ENCODE assay signal across 8 cellular contexts in the genomic region with DNA sequence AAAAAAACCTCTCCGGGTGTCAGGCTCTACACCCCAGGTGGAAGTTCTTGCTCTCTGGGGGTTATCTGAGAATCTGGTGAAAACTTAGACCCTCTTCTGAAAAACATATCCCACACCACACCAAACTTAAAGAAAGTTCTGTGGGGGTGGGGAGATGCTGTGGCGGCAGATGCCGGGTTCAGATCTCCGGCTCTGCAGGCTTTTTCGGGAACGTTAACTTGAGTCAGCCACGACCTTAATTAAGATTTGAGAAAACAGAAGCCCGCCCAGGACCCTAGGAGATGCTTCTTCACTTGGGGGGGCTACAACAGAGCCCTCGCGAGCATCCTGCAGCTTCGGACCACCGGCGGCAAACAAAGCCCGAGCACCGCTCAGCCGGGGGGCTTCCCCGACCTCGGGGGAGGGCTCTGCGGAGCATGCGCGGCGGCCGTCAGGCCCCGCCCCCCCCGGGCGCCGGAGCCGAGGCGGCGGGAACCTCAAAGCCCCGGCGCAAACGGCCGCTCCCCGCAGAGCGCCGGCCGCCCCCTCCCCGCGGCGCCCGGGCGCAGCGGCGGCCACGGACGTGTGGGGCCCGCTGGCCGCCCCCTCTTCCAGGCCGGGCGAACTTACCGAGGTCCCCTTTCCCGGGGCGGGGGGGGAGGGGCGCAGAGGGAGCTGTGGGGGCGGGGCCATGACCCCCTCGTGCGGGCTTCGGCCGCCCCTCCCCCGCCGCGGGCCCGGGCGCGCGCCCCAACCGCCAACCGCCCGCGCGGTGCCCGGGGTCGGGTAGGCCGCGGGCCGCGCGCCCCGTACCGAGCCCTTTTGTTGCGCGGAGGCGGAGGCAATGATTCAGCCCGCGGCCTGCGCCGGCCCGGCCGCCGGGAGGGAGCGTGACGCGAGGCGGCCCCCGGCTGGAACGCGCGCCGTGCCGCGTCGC. TPM values are rescaled to one million over a fixed set of nuclear protein-coding genes. Genes with fewer than 3 reads are reported as not detected.
A peak's percentile ranks its signal among the peaks of the same experiment; 100 is the strongest.
DNase-seq lines count a peak whose midpoint lies in the region; ATAC-seq and TF ChIP-seq lines count a peak whose summit lies in the region.

No MANE protein-coding gene starts in this region.

- ATAC-seq in activated CD8-positive, alpha-beta memory T cell treated with anti-CD3 and anti-CD28 coated beads, Interleukin-2, amount 10 ng/mL, durations not matched to agents 7 days and 5 days, result peak; percentile 38
- peak; percentile 71 for ATAC-seq in stimulated activated effector memory CD8-positive, alpha-beta T cell treated with anti-CD3 and anti-CD28 coated beads, Interleukin-12 subunit alpha, Interleukin-12 subunit beta, amount 100 ng/mL, for 72 hours
- no peak for ATAC-seq in HG03469 (IDR thresholded peaks at IDR 0.05; ENCODE audit: unreplicated experiment)

- H3K27me3 Mint-ChIP-seq in activated CD8-positive, alpha-beta memory T cell treated with anti-CD3 and anti-CD28 coated beads, Interleukin-2, amount 10 ng/mL, durations not matched to agents 7 days and 5 days, result no peaks in the 10 kb centered on the region
- peaks cover 17% of the 10 kb centered on the region for H3K27me3 Mint-ChIP-seq in endothelial cell (ENCODE audit: unreplicated experiment)

- H3K4me3 ChIP-seq in GM06990 (replicated peaks; ENCODE audit: low read depth, low read length) (peak overlapping the region; percentile 75), HAP-1 (peak overlapping the region; percentile 92), mucosa of rectum (ENCODE audit: low read length in 2 of 2) (peak overlapping the region; percentile 82 to 91)

- H3K9me3 Mint-ChIP-seq in activated CD8-positive, alpha-beta memory T cell treated with anti-CD3 and anti-CD28 coated beads, Interleukin-2, amount 10 ng/mL, durations not matched to agents 7 days and 5 days (ENCODE audit: low read depth), result no peaks in the 10 kb centered on the region
- no peaks in the 10 kb centered on the region for H3K9me3 Mint-ChIP-seq in endothelial cell (ENCODE audit: unreplicated experiment)
- no peaks in the 10 kb centered on the region for H3K9me3 Mint-ChIP-seq in stimulated activated effector memory CD8-positive, alpha-beta T cell treated with anti-CD3 and anti-CD28 coated beads, Interleukin-12 subunit alpha, Interleukin-12 subunit beta, amount 100 ng/mL, for 72 hours

- peak overlapping the region; percentile 77 to 79 for H3K9ac ChIP-seq in mucosa of rectum (ENCODE audit: low read depth in 1 of 2, low read length in 2 of 2)

- in situ Hi-C loops in HAP-1 (cut with MboI; ENCODE audit: low sequenced_read_pairs), result no loop called here

- TF ChIP-seq CTCF in GM06990 (IDR thresholded peaks at IDR 0.05; ENCODE audit: insufficient read depth, low read length, poor library complexity, severe bottlenecking), result no peak
- no peak for TF ChIP-seq CTCF in endothelial cell (IDR thresholded peaks at IDR 0.05; ENCODE audit: unreplicated experiment)

- peak overlapping the region; percentile 80 to 81 for H3K27ac ChIP-seq in mucosa of rectum (ENCODE audit: low read depth in 2 of 2, low read length in 2 of 2)

- CTCF ChIA-PET in activated CD8-positive, alpha-beta memory T cell treated with anti-CD3 and anti-CD28 coated beads, Interleukin-2, amount 10 ng/mL, durations not matched to agents 7 days and 5 days (lab: Charles Lee), result interaction anchor here (1.4 kb wide), 1 partner anchor 17 kb away, joined by 4 read pairs; no protein-coding TSS in a partner anchor

- H3K36me3 Mint-ChIP-seq in activated CD8-positive, alpha-beta memory T cell treated with anti-CD3 and anti-CD28 coated beads, Interleukin-2, amount 10 ng/mL, durations not matched to agents 7 days and 5 days, result peaks cover 31% of the 10 kb centered on the region
- H3K36me3 Mint-ChIP-seq in endothelial cell (ENCODE audit: low read depth, unreplicated experiment), result no peaks in the 10 kb centered on the region
- H3K36me3 Mint-ChIP-seq in stimulated activated effector memory CD8-positive, alpha-beta T cell treated with anti-CD3 and anti-CD28 coated beads, Interleukin-12 subunit alpha, Interleukin-12 subunit beta, amount 100 ng/mL, for 72 hours, result peaks cover 69% of the 10 kb centered on the region

- H3K4me1 ChIP-seq in HAP-1 (peaks cover 49% of the 10 kb centered on the region), mucosa of rectum (ENCODE audit: control insufficient read depth in 2 of 2, insufficient read depth in 2 of 2, low read length in 2 of 2) (peaks cover 15% of the 10 kb centered on the region in 2 donors)

- H3K4me1 Mint-ChIP-seq in activated CD8-positive, alpha-beta memory T cell treated with anti-CD3 and anti-CD28 coated beads, Interleukin-2, amount 10 ng/mL, durations not matched to agents 7 days and 5 days, result peaks cover 53% of the 10 kb centered on the region
- H3K4me1 Mint-ChIP-seq in endothelial cell (ENCODE audit: unreplicated experiment), result peaks cover 46% of the 10 kb centered on the region
- peaks cover 37% of the 10 kb centered on the region for H3K4me1 Mint-ChIP-seq in stimulated activated effector memory CD8-positive, alpha-beta T cell treated with anti-CD3 and anti-CD28 coated beads, Interleukin-12 subunit alpha, Interleukin-12 subunit beta, amount 100 ng/mL, for 72 hours

- DNase-seq in GM06990 (ENCODE audit: extremely low read depth, insufficient read length) (peak; percentile 78), HAP-1 (ENCODE audit: low spot score in 2 of 2) (peak; percentile 27 to 56), NCI-H128 (lab: John Stamatoyannopoulos, UW; ENCODE audit: unreplicated experiment) (peak; percentile 56), endothelial cell (ENCODE audit: low spot score) (peak; percentile 45)
- DNase-seq in activated CD8-positive, alpha-beta memory T cell treated with anti-CD3 and anti-CD28 coated beads, Interleukin-2, amount 10 ng/mL, durations not matched to agents 7 days and 5 days, result peak; percentile 67
- peak; percentile 54 to 79 for DNase-seq in stimulated activated effector memory CD8-positive, alpha-beta T cell treated with anti-CD3 and anti-CD28 coated beads, Interleukin-12 subunit alpha, Interleukin-12 subunit beta, amount 100 ng/mL, for 72 hours (ENCODE audit: low spot score in 2 of 2)

- no peaks in the 10 kb centered on the region for H3K27me3 ChIP-seq in GM06990 (replicated peaks; ENCODE audit: control insufficient read depth, insufficient read depth, low read length)
- H3K27me3 ChIP-seq in HAP-1 (ENCODE audit: low read depth), result no peaks in the 10 kb centered on the region
- H3K27me3 ChIP-seq in mucosa of rectum (ENCODE audit: control insufficient read depth in 2 of 2, insufficient read depth in 2 of 2, low read length in 2 of 2), result peaks cover 0 to 3% of the 10 kb centered on the region in 2 donors

- peak overlapping the region; percentile 73 for H3K4me3 Mint-ChIP-seq in activated CD8-positive, alpha-beta memory T cell treated with anti-CD3 and anti-CD28 coated beads, Interleukin-2, amount 10 ng/mL, durations not matched to agents 7 days and 5 days
- peak overlapping the region; percentile 92 for H3K4me3 Mint-ChIP-seq in endothelial cell (ENCODE audit: unreplicated experiment)
- H3K4me3 Mint-ChIP-seq in stimulated activated effector memory CD8-positive, alpha-beta T cell treated with anti-CD3 and anti-CD28 coated beads, Interleukin-12 subunit alpha, Interleukin-12 subunit beta, amount 100 ng/mL, for 72 hours, result peak overlapping the region; percentile 69

- peak overlapping the region; percentile 74 for H3K27ac Mint-ChIP-seq in activated CD8-positive, alpha-beta memory T cell treated with anti-CD3 and anti-CD28 coated beads, Interleukin-2, amount 10 ng/mL, durations not matched to agents 7 days and 5 days
- H3K27ac Mint-ChIP-seq in endothelial cell (ENCODE audit: unreplicated experiment), result peak overlapping the region; percentile 72
- H3K27ac Mint-ChIP-seq in stimulated activated effector memory CD8-positive, alpha-beta T cell treated with anti-CD3 and anti-CD28 coated beads, Interleukin-12 subunit alpha, Interleukin-12 subunit beta, amount 100 ng/mL, for 72 hours, result peak overlapping the region; percentile 85

- H3K9me3 ChIP-seq in HAP-1 (no peaks in the 10 kb centered on the region), mucosa of rectum (ENCODE audit: control insufficient read depth in 2 of 2, low read length in 2 of 2) (no peaks in the 10 kb centered on the region)

- H3K36me3 ChIP-seq in GM06990 (ENCODE audit: control insufficient read depth, insufficient read depth, low read length) (peaks cover 6% of the 10 kb centered on the region), HAP-1 (replicated peaks) (peaks cover 50% of the 10 kb centered on the region), mucosa of rectum (ENCODE audit: control insufficient read depth in 2 of 2, insufficient read depth in 2 of 2, low read length in 2 of 2) (peaks cover 5 to 8% of the 10 kb centered on the region in 2 donors)

RNA-seq across cellular contexts. Expression of a gene that starts 2.0 kb away (rescaled TPM):
- 100 to 1,000 TPM; 133 to 194 TPM for total RNA-seq in activated CD8-positive, alpha-beta memory T cell treated with anti-CD3 and anti-CD28 coated beads, Interleukin-2, amount 10 ng/mL, durations not matched to agents 7 days and 5 days
- 180 TPM for total RNA-seq in endothelial cell (ENCODE audit: unreplicated experiment)
